In the genomic region with DNA sequence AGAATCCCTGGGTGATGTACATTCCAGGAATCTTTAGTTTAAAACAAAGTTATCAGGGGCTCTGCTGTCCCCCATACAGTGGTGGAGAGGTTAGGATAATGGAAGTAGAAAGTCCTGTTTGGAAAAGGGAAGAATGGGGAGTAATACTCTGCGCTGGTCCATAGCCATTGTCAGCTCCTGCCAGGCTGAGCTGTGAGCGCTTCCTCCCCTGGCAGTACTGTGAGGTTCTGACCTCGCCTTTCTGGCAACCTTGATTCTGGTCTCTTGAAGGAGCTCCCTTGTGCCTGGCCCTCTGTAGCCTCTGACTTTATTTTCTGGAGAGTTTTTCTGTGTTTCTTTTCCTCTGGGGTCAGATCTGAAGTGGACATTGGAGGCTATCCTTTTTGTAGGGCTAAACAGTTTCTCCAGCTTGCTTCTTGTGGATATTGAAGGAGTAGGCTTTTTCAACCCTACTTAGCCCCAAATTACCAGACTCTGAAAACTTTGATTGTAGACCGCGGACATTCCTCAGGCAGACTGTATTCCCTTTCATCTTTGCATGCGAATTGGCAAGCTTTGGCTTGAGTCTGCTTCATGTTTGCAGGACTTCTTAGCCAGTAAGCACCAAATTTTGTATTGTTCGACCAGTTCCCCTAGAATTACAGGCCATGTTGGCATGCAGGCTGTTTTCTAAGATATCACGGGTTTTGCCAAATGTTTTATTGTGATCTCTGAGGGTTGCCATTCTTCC, we compare ENCODE assay signal across 13 cellular contexts. TPM values are rescaled to one million over a fixed set of nuclear protein-coding genes. Genes with fewer than 3 reads are reported as not detected.
DNase-seq lines count a peak whose midpoint lies in the region; ATAC-seq and TF ChIP-seq lines count a peak whose summit lies in the region.
"Had no signal": no experiment of that assay in that cellular context is flagged by ENCODE, and none has a peak within 500 bp of the region (broad histone marks: within the 10 kb centered on the region; RNA-seq: fewer than 3 reads in every experiment).

No MANE protein-coding gene starts in this region.

- in situ Hi-C loops in GM23248 (cut with MboI): no loop called here
- in situ Hi-C loops in gastrocnemius medialis (cut with MboI; ENCODE audit: low sequenced_read_pairs in 4 of 4): no loop called here

- ATAC-seq in right cardiac atrium (peak; percentile 76 to 89), gastrocnemius medialis (peak; percentile 80 to 92)
- no peak for ATAC-seq in naive thymus-derived CD4-positive, alpha-beta T cell

- H3F3A ChIP-seq in GM23248 (ENCODE audit: insufficient read depth): 0 out of 2 replicates have a peak, but pooled peaks cover 6% of the 10 kb centered on the region

- TF ChIP-seq CTCF in brain (conservative IDR thresholded peaks at IDR 0.05) (no peak), gastrocnemius medialis (IDR thresholded peaks at IDR 0.05 in 4 of 5, conservative IDR thresholded peaks at IDR 0.05 in 1 of 5) (no peak)

- no peak for TF ChIP-seq POLR2A in gastrocnemius medialis (IDR thresholded peaks at IDR 0.05)

- H3K27ac ChIP-seq in GM23248 (peak overlapping the region; percentile 24), right cardiac atrium (ENCODE audit: low read length) (peak overlapping the region; percentile 55), gastrocnemius medialis (peak overlapping the region; percentile 68 to 89 (median 81))
- H3K27ac ChIP-seq in naive thymus-derived CD4-positive, alpha-beta T cell (ENCODE audit: low read depth, low read length): no peak overlapping the region
- H3K27ac ChIP-seq: SJSA1 had no signal

- no peak overlapping the region for H3K4me2 ChIP-seq in GM23248 (ENCODE audit: unreplicated experiment)

- POLR2A ChIA-PET in naive thymus-derived CD4-positive, alpha-beta T cell (lab: Charles Lee): no interaction called here

- H3K9me2 ChIP-seq in GM23248 (ENCODE audit: insufficient read depth): no peaks in the 10 kb centered on the region

- H3K27ac Mint-ChIP-seq in brain: peak overlapping the region in 4 of 5 experiments; percentile 52 to 71 (median 67)
- no peak overlapping the region for H3K27ac Mint-ChIP-seq in naive thymus-derived CD4-positive, alpha-beta T cell

- H3K27me3 ChIP-seq in GM23248 (replicated peaks; ENCODE audit: insufficient read depth): no peaks in the 10 kb centered on the region
- H3K27me3 ChIP-seq in right cardiac atrium (ENCODE audit: control insufficient read depth, insufficient read depth): no peaks in the 10 kb centered on the region
- no peaks in the 10 kb centered on the region for H3K27me3 ChIP-seq in gastrocnemius medialis
- no peaks in the 10 kb centered on the region for H3K27me3 ChIP-seq in naive thymus-derived CD4-positive, alpha-beta T cell (ENCODE audit: control insufficient read depth in 2 of 2, insufficient read depth in 2 of 2, low read length in 2 of 2)
- H3K27me3 ChIP-seq: SJSA1 had no signal

- H3K9ac ChIP-seq in GM23248: no peak overlapping the region

- H2AFZ ChIP-seq in GM23248: no peak overlapping the region

- H3K79me2 ChIP-seq in GM23248 (ENCODE audit: insufficient read depth): peaks cover 100% of the 10 kb centered on the region

- peaks cover 0 to 4% (median 0%) of the 10 kb centered on the region in 5 experiments for H3K9me3 Mint-ChIP-seq in brain
- no peaks in the 10 kb centered on the region for H3K9me3 Mint-ChIP-seq in naive thymus-derived CD4-positive, alpha-beta T cell

- intact Hi-C loops in right cardiac atrium (cut with DNase I): no loop called here
- intact Hi-C loops in gastrocnemius medialis (cut with DNase I; ENCODE audit: low total_unique reads): loop anchor here (5.0 kb wide), 1 partner anchor 96 kb away; no protein-coding TSS in a partner anchor
- intact Hi-C loops in naive thymus-derived CD4-positive, alpha-beta T cell (cut with micrococcal nuclease): no loop called here

- 44% methylated on average over 8 of the region's 8 CpGs for WGBS in GM23248 (ENCODE audit: low coverage in 1 of 2, low lambda C conversion rate in 2 of 2, missing lambda C conversion rate in 2 of 2), 2 experiments
- 57% methylated on average over 8 of the region's 8 CpGs for WGBS in right cardiac atrium

- no peaks in the 10 kb centered on the region for H3K36me3 ChIP-seq in GM23248 (ENCODE audit: low read depth)
- H3K36me3 ChIP-seq in gastrocnemius medialis: no peaks in the 10 kb centered on the region
- H3K36me3 ChIP-seq in naive thymus-derived CD4-positive, alpha-beta T cell (ENCODE audit: control insufficient read depth in 2 of 3, insufficient read depth in 3 of 3, low read length in 3 of 3): peaks cover 0 to 36% (median 14%) of the 10 kb centered on the region in 3 experiments

- H3K4me3 Mint-ChIP-seq in brain: peak overlapping the region in 2 of 5 experiments; percentile 9 to 28
- no peak overlapping the region for H3K4me3 Mint-ChIP-seq in naive thymus-derived CD4-positive, alpha-beta T cell

- no peaks in the 10 kb centered on the region for H3K27me3 Mint-ChIP-seq in brain
- H3K27me3 Mint-ChIP-seq in naive thymus-derived CD4-positive, alpha-beta T cell: no peaks in the 10 kb centered on the region

- DNase-seq in GM23248 (peak; percentile 56), right cardiac atrium (peak in 2 of 3 donors; percentile 49 to 78), gastrocnemius medialis (peak; percentile 35 to 58), superior temporal gyrus (ENCODE audit: extremely low spot score) (no peak), NCI-H345 (lab: John Stamatoyannopoulos, UW) (no peak)
- DNase-seq in stimulated activated CD4-positive, alpha-beta T cell treated with anti-CD3 and anti-CD28 coated beads, Interleukin-4, amount 100 ng/mL, for 1 hour: no peak
- DNase-seq in naive thymus-derived CD4-positive, alpha-beta T cell: no peak
- DNase-seq: activated naive CD4-positive, alpha-beta T cell; Kasumi-1; kidney; NCI-H2227 treated with DMSO at 0.1 percent for 48 hours had no signal

- peaks cover 37% of the 10 kb centered on the region for H3K4me1 Mint-ChIP-seq in brain
- H3K4me1 Mint-ChIP-seq in naive thymus-derived CD4-positive, alpha-beta T cell: peaks cover 9 to 67% (median 42%) of the 10 kb centered on the region in 7 donors

- H3K9me3 ChIP-seq in GM23248 (ENCODE audit: low read depth) (no peaks in the 10 kb centered on the region), right cardiac atrium (ENCODE audit: control insufficient read depth, low read length) (no peaks in the 10 kb centered on the region), gastrocnemius medialis (no peaks in the 10 kb centered on the region)
- no peaks in the 10 kb centered on the region for H3K9me3 ChIP-seq in naive thymus-derived CD4-positive, alpha-beta T cell (ENCODE audit: control insufficient read depth in 2 of 3, low read length in 3 of 3)
- H3K9me3 ChIP-seq: SJSA1 had no signal

- peaks cover 50% of the 10 kb centered on the region for H3K36me3 Mint-ChIP-seq in brain
- peaks cover 3 to 54% (median 14%) of the 10 kb centered on the region in 5 donors for H3K36me3 Mint-ChIP-seq in naive thymus-derived CD4-positive, alpha-beta T cell

- H3K4me1 ChIP-seq in GM23248 (ENCODE audit: insufficient read depth) (peaks cover 13% of the 10 kb centered on the region; the same call in 1 of the 2 replicates), right cardiac atrium (ENCODE audit: control insufficient read depth, insufficient read depth, low read length) (peaks cover 20% of the 10 kb centered on the region), gastrocnemius medialis (peaks cover 35 to 60% of the 10 kb centered on the region in 2 donors)
- peaks cover 0 to 11% of the 10 kb centered on the region in 2 donors for H3K4me1 ChIP-seq in naive thymus-derived CD4-positive, alpha-beta T cell (ENCODE audit: control insufficient read depth in 2 of 2, insufficient read depth in 2 of 2, low read length in 2 of 2)

- H3K4me3 ChIP-seq in GM23248 (no peak overlapping the region), right cardiac atrium (ENCODE audit: low read length) (no peak overlapping the region), gastrocnemius medialis (peak overlapping the region in 2 of 4 donors; percentile 22 to 34)
- H3K4me3 ChIP-seq in naive thymus-derived CD4-positive, alpha-beta T cell (ENCODE audit: low read length): no peak overlapping the region
- H3K4me3 ChIP-seq: SJSA1 had no signal

- CTCF ChIA-PET in naive thymus-derived CD4-positive, alpha-beta T cell (lab: Charles Lee): no interaction called here

- 0 out of 2 replicates have a peak, but pooled peaks cover 6% of the 10 kb centered on the region for H4K20me1 ChIP-seq in GM23248 (ENCODE audit: insufficient read depth)

RNA-seq across cellular contexts. Expression of a gene that starts 13.8 kb away (rescaled TPM):
- total RNA-seq in GM23248 (2014; rRNA removed; shearing (Covaris generic)): 27.6 and 29.3 TPM in 2 replicates
- polyA plus RNA-seq in GM23248 (2016; fragmentation: Nextera tagmentation; extraction: Ambion mirVana) (14.3 and 15.8 TPM in 2 replicates), brain (ENCODE audit: insufficient read depth, low read depth, low replicate concordance) (39.9 TPM), right cardiac atrium (24.1 TPM)
- total RNA-seq in right cardiac atrium (10 to 100 TPM; 53.8 to 90.5 (median 65.3) TPM), gastrocnemius medialis (100 to 1,000 TPM in 2 of 4 donors, 10 to 100 TPM in 2; 42.6 to 143 (median 98.2) TPM)
- 10 to 100 TPM; 37.9 to 48.3 (median 39.3) TPM for total RNA-seq in naive thymus-derived CD4-positive, alpha-beta T cell
- 10 to 100 TPM in 1 of 2 donors, 1 to 10 TPM in 1; 7.5 to 10.8 TPM for polyA plus RNA-seq in naive thymus-derived CD4-positive, alpha-beta T cell

RNA-seq across cellular contexts. Expression of a gene that starts 49.5 kb away (rescaled TPM):
- total RNA-seq in GM23248 (2014; rRNA removed; shearing (Covaris generic)): not detected in 2 replicates
- polyA plus RNA-seq in GM23248 (2016; fragmentation: Nextera tagmentation; extraction: Ambion mirVana) (0.33 TPM in 1 of 2 replicates, not detected in the other), brain (ENCODE audit: insufficient read depth, low read depth, low replicate concordance) (19.9 TPM), right cardiac atrium (89.8 TPM)
- total RNA-seq in right cardiac atrium (10 to 100 TPM; 22.4 to 26.1 (median 25.1) TPM), gastrocnemius medialis (10 to 100 TPM in 2 of 4 donors, 1 to 10 TPM in 2; 7.9 to 19.2 (median 11.1) TPM)
- 10 to 100 TPM in 1 of 5 experiments, 1 to 10 TPM in 1, not detected in 3; 2.2 to 18.4 TPM for total RNA-seq in naive thymus-derived CD4-positive, alpha-beta T cell
- not detected for polyA plus RNA-seq in naive thymus-derived CD4-positive, alpha-beta T cell

Comparison
In these comparisons a context has a peak if more than half of its experiments do, and no peak if none do; other contexts are left out.
1. DNase-seq: peak in GM23248 (single experiment), right cardiac atrium (2 of 3) and gastrocnemius medialis (2 of 2); none in superior temporal gyrus (single experiment), stimulated activated CD4-positive, alpha-beta T cell treated with anti-CD3 and anti-CD28 coated beads, Interleukin-4, amount 100 ng/mL, for 1 hour (single experiment), NCI-H345 (single experiment) and naive thymus-derived CD4-positive, alpha-beta T cell (0 of 9).
2. H3K27ac Mint-ChIP-seq: peak in brain (4 of 5); none in naive thymus-derived CD4-positive, alpha-beta T cell (0 of 9).